8 cellular contexts compared by ENCODE assay signal in the genomic region with DNA sequence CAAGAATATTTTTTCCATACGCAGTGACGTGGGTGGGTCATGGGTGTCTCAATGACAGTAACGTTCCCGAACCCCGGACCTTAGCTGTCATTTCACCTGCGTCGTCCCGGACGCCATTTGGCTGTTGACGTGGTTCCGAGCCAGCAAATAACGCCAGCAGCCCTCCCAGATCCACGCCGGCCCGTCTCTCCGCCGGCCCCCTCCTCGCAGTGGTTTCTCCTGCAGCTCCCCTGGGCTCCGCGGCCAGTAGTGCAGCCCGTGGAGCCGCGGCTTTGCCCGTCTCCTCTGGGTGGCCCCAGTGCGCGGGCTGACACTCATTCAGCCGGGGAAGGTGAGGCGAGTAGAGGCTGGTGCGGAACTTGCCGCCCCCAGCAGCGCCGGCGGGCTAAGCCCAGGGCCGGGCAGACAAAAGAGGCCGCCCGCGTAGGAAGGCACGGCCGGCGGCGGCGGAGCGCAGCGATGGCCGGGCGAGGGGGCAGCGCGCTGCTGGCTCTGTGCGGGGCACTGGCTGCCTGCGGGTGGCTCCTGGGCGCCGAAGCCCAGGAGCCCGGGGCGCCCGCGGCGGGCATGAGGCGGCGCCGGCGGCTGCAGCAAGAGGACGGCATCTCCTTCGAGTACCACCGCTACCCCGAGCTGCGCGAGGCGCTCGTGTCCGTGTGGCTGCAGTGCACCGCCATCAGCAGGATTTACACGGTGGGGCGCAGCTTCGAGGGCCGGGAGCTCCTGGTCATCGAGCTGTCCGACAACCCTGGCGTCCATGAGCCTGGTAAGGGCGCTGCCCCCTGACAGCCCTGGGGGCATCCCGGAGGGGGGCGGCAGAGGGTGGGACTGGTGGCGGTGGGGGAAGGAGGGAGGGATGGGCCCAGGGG. TPM values are rescaled to one million over a fixed set of nuclear protein-coding genes. Genes with fewer than 3 reads are reported as not detected.
A peak's percentile ranks its signal among the peaks of the same experiment; 100 is the strongest.
DNase-seq lines count a peak whose midpoint lies in the region; ATAC-seq and TF ChIP-seq lines count a peak whose summit lies in the region.

TSS of gene CPE (plus strand) at position 246 of the 869 bp plus-strand sequence. CDS start at position 460, 214 bp downstream.

- H3K4me3 Mint-ChIP-seq in CD14-positive monocyte: peak within 1 kb of the TSS; percentile 73 to 88
- peak within 1 kb of the TSS; percentile 76 for H3K4me3 Mint-ChIP-seq in stimulated activated memory B cell treated with anti-CD40 and anti-IgM and Interleukin-4, amounts not matched to agents 10 μg/mL and 1 μg/mL and 100 μg/mL, for 72 hours

- peak within 1 kb of the TSS; percentile 22 for H3K27ac ChIP-seq in muscle layer of duodenum (ENCODE audit: low read length)

- peaks cover 22% of the 10 kb centered on the region for H3K27me3 ChIP-seq in NT2/D1 (ENCODE audit: insufficient read depth, insufficient read length)
- H3K27me3 ChIP-seq in muscle layer of duodenum (ENCODE audit: low read depth, low read length): peaks cover 6% of the 10 kb centered on the region

- peak; percentile 96 for ATAC-seq in GM19452 (IDR thresholded peaks at IDR 0.05; ENCODE audit: unreplicated experiment)
- peak; percentile 37 for ATAC-seq in HG03575 (IDR thresholded peaks at IDR 0.05; ENCODE audit: extremely low read depth, insufficient number of reproducible peaks, low FRiP score, unreplicated experiment)
- ATAC-seq in stimulated activated memory B cell treated with anti-CD40 and anti-IgM and Interleukin-4, amounts not matched to agents 10 μg/mL and 1 μg/mL and 100 μg/mL, for 72 hours: peak; percentile 93

- peaks cover 0 to 11% (median 6%) of the 10 kb centered on the region in 7 donors for H3K9me3 Mint-ChIP-seq in CD14-positive monocyte
- H3K9me3 Mint-ChIP-seq in stimulated activated memory B cell treated with anti-CD40 and anti-IgM and Interleukin-4, amounts not matched to agents 10 μg/mL and 1 μg/mL and 100 μg/mL, for 72 hours: peaks cover 7% of the 10 kb centered on the region

- H3K27me3 Mint-ChIP-seq in CD14-positive monocyte (ENCODE audit: low read depth in 3 of 3): peaks cover 32 to 63% (median 40%) of the 10 kb centered on the region in 3 donors
- peaks cover 50% of the 10 kb centered on the region for H3K27me3 Mint-ChIP-seq in stimulated activated memory B cell treated with anti-CD40 and anti-IgM and Interleukin-4, amounts not matched to agents 10 μg/mL and 1 μg/mL and 100 μg/mL, for 72 hours

- peak; percentile 76 for DNase-seq in CD14-positive monocyte (ENCODE audit: low spot score)
- DNase-seq in NT2/D1 (ENCODE audit: low read depth, low spot score): peak; percentile 18
- peak; percentile 21 for DNase-seq in activated effector memory CD4-positive, alpha-beta T cell treated with Interleukin-2 at 50 U/mL for 16 hours
- DNase-seq in fibroblast of gingiva (ENCODE audit: low read depth): peak; percentile 64

- peaks cover 0 to 4% of the 10 kb centered on the region in 2 donors for H3K36me3 Mint-ChIP-seq in CD14-positive monocyte
- H3K36me3 Mint-ChIP-seq in stimulated activated memory B cell treated with anti-CD40 and anti-IgM and Interleukin-4, amounts not matched to agents 10 μg/mL and 1 μg/mL and 100 μg/mL, for 72 hours: no peaks in the 10 kb centered on the region

- peak; percentile 55 for TF ChIP-seq CTCF in CD14-positive monocyte (IDR thresholded peaks at IDR 0.05)

- intact Hi-C loops in CD14-positive monocyte (cut with micrococcal nuclease): no loop called here

- peak within 1 kb of the TSS; percentile 66 for H3K4me3 ChIP-seq in NT2/D1 (ENCODE audit: insufficient read length, low read depth)
- H3K4me3 ChIP-seq in muscle layer of duodenum (ENCODE audit: low read depth in 1 of 2, low read length in 2 of 2): peak within 1 kb of the TSS; percentile 62 to 70

- no peaks in the 10 kb centered on the region for H3K4me1 ChIP-seq in NT2/D1 (ENCODE audit: insufficient read depth, insufficient read length)
- H3K4me1 ChIP-seq in muscle layer of duodenum (ENCODE audit: control insufficient read depth in 1 of 2, insufficient read depth in 2 of 2, low read length in 2 of 2): no peaks in the 10 kb centered on the region

- H3K27ac Mint-ChIP-seq in CD14-positive monocyte: no peak within 1 kb of the TSS
- H3K27ac Mint-ChIP-seq in stimulated activated memory B cell treated with anti-CD40 and anti-IgM and Interleukin-4, amounts not matched to agents 10 μg/mL and 1 μg/mL and 100 μg/mL, for 72 hours: no peak within 1 kb of the TSS

- H3K36me3 ChIP-seq in NT2/D1 (ENCODE audit: insufficient read depth, insufficient read length, low read length) (no peaks in the 10 kb centered on the region), muscle layer of duodenum (ENCODE audit: control insufficient read depth in 1 of 2, insufficient read depth in 2 of 2, low read length in 2 of 2) (no peaks in the 10 kb centered on the region)

- H3K9ac ChIP-seq in NT2/D1 (ENCODE audit: insufficient read length, low read depth): peak within 1 kb of the TSS; percentile 76

- H3K4me1 Mint-ChIP-seq in CD14-positive monocyte: peaks cover 10% of the 10 kb centered on the region
- H3K4me1 Mint-ChIP-seq in stimulated activated memory B cell treated with anti-CD40 and anti-IgM and Interleukin-4, amounts not matched to agents 10 μg/mL and 1 μg/mL and 100 μg/mL, for 72 hours: peaks cover 7% of the 10 kb centered on the region

- H3K9me3 ChIP-seq in NT2/D1 (ENCODE audit: insufficient read depth, low read length) (no peaks in the 10 kb centered on the region), muscle layer of duodenum (ENCODE audit: control insufficient read depth in 1 of 2, low read length in 2 of 2) (no peaks in the 10 kb centered on the region)

RNA-seq across cellular contexts. Expression of gene CPE, which starts in this region (rescaled TPM):
- polyA plus RNA-seq in CD14-positive monocyte: under 1 TPM in 1 of 2 donors, not detected in 1; 0.09 TPM

Comparison
In these comparisons a context has a peak if more than half of its experiments do, and no peak if none do; other contexts are left out.
1. Peak in every context shown above with its lines: DNase-seq, ATAC-seq, H3K4me3 ChIP-seq and H3K27ac ChIP-seq.
2. Peak in DNase-seq in CD14-positive monocyte; RNA of the gene not detected or under 1 TPM.
3. DNase-seq: peak in every context shown above with its lines; median percentile 76 in CD14-positive monocyte; 64 in fibroblast of gingiva; 21 in activated effector memory CD4-positive, alpha-beta T cell treated with Interleukin-2 at 50 U/mL for 16 hours; 18 in NT2/D1.
4. ATAC-seq: peak in every context shown above with its lines; median percentile 96 in GM19452; 93 in stimulated activated memory B cell treated with anti-CD40 and anti-IgM and Interleukin-4, amounts not matched to agents 10 μg/mL and 1 μg/mL and 100 μg/mL, for 72 hours; 37 in HG03575.